ENCODE assay signal across 15 cellular contexts in the genomic region with DNA sequence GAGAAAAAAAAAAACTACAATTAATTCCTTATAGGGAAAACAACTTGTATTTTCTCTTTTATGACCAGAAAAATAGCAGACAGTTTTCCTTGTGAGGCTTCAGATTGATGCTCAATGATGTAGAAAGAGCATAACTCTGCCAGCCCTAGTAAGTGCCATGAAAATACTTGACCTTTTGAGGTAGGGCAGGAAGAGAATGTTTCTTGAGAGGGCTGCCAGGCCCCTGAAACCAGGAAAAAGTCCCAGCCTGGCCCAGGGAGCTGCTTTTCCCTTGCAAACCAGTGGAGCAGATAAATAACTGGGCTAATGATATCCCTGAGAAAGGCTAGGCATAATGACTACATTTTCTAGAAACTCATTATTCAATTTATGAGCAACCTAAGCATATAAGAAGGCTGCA.
"Had no signal": no experiment of that assay in that cellular context is flagged by ENCODE, and none has a peak within 500 bp of the region (broad histone marks: within the 10 kb centered on the region; RNA-seq: fewer than 3 reads in every experiment).

No MANE protein-coding gene starts in this region.

- H3K27me3 Mint-ChIP-seq: activated naive CD4-positive, alpha-beta T cell treated with anti-CD3 and anti-CD28 coated beads, Interleukin-2, amount 10 ng/mL, durations not matched to agents 7 days and 5 days; brain; T-helper 17 cell had no signal

- H3K9me3 Mint-ChIP-seq: activated CD4-positive, alpha-beta T cell treated with anti-CD3 and anti-CD28 coated beads, Interleukin-2, amount 10 ng/mL, durations not matched to agents 7 days and 5 days; activated naive CD4-positive, alpha-beta T cell treated with anti-CD3 and anti-CD28 coated beads, Interleukin-2, amount 10 ng/mL, durations not matched to agents 7 days and 5 days; activated T-helper 2 cell treated with anti-CD3 and anti-CD28 coated beads, Interferon-gamma antibody, Interleukin-2, Interleukin-4, amounts not matched to agents 10 μg/mL and 5 μg/mL and 100 μg/mL, durations not matched to agents 14 hours and 24 hours and 36 hours; endodermal cell had no signal

- H3K27ac Mint-ChIP-seq: activated CD4-positive, alpha-beta T cell treated with anti-CD3 and anti-CD28 coated beads, Interleukin-2, amount 10 ng/mL, durations not matched to agents 7 days and 5 days; activated naive CD4-positive, alpha-beta T cell treated with anti-CD3 and anti-CD28 coated beads, Interleukin-2, amount 10 ng/mL, durations not matched to agents 7 days and 5 days; activated T-helper 2 cell treated with anti-CD3 and anti-CD28 coated beads, Interferon-gamma antibody, Interleukin-2, Interleukin-4, amounts not matched to agents 10 μg/mL and 5 μg/mL and 100 μg/mL, durations not matched to agents 14 hours and 24 hours and 36 hours; endodermal cell; T-helper 17 cell had no signal

- DNase-seq: activated CD4-positive, alpha-beta T cell treated with anti-CD3 and anti-CD28 coated beads, Interleukin-2, amount 10 ng/mL, durations not matched to agents 7 days and 5 days; activated CD4-positive, CD25-positive, alpha-beta regulatory T cell; activated naive CD4-positive, alpha-beta T cell treated with anti-CD3 and anti-CD28 coated beads, Interleukin-2, amount 10 ng/mL, durations not matched to agents 7 days and 5 days; adrenal gland; endodermal cell; left lung; mesenchymal stem cell; psoas muscle; stimulated activated CD4-positive, alpha-beta T cell treated with anti-CD3 and anti-CD28 coated beads, Interleukin-12 subunit alpha, Interleukin-12 subunit beta, amount 100 ng/mL, for 4 hours; stimulated activated CD4-positive, alpha-beta T cell treated with anti-CD3 and anti-CD28 coated beads, Interleukin-2, amount 100 ng/mL, for 48 hours; stimulated activated naive CD4-positive, alpha-beta T cell treated with Interleukin-2 at 50 U/mL for 16 hours; T-helper 17 cell had no signal

- H3K4me1 Mint-ChIP-seq: activated CD4-positive, alpha-beta T cell treated with anti-CD3 and anti-CD28 coated beads, Interleukin-2, amount 10 ng/mL, durations not matched to agents 7 days and 5 days; activated naive CD4-positive, alpha-beta T cell treated with anti-CD3 and anti-CD28 coated beads, Interleukin-2, amount 10 ng/mL, durations not matched to agents 7 days and 5 days; endodermal cell; T-helper 17 cell had no signal

- H3K36me3 Mint-ChIP-seq: activated naive CD4-positive, alpha-beta T cell treated with anti-CD3 and anti-CD28 coated beads, Interleukin-2, amount 10 ng/mL, durations not matched to agents 7 days and 5 days; brain had no signal

- H3K4me3 Mint-ChIP-seq: activated CD4-positive, alpha-beta T cell treated with anti-CD3 and anti-CD28 coated beads, Interleukin-2, amount 10 ng/mL, durations not matched to agents 7 days and 5 days; activated naive CD4-positive, alpha-beta T cell treated with anti-CD3 and anti-CD28 coated beads, Interleukin-2, amount 10 ng/mL, durations not matched to agents 7 days and 5 days; brain; endodermal cell; T-helper 17 cell had no signal

- ATAC-seq: esophagus mucosa, left lung, psoas muscle, T-helper 17 cell had no signal
